In genomic region chr15:78327442-78327841, GRCh38 we compare ENCODE assay signal across 16 cellular contexts. TPM values are rescaled to one million over a fixed set of nuclear protein-coding genes. Genes with fewer than 3 reads are reported as not detected.
"Had no signal": no experiment of that assay in that cellular context is flagged by ENCODE, and none has a peak within 500 bp of the region (broad histone marks: within the 10 kb centered on the region; RNA-seq: fewer than 3 reads in every experiment).

No MANE protein-coding gene starts in this region.

- DNase-seq: activated CD4-positive, alpha-beta memory T cell treated with anti-CD3 and anti-CD28 coated beads, Interleukin-2, amount 10 ng/mL, durations not matched to agents 7 days and 5 days; activated CD4-positive, alpha-beta T cell treated with anti-CD3 and anti-CD28 coated beads for 36 hours; activated CD8-positive, alpha-beta memory T cell treated with anti-CD3 and anti-CD28 coated beads, Interleukin-2, amount 50 U/mL, for 4 hours; activated naive CD4-positive, alpha-beta T cell treated with Interleukin-2 at 50 U/mL for 16 hours; esophagus squamous epithelium; mesendoderm; nephron progenitor cell; stimulated activated CD4-positive, alpha-beta T cell treated with anti-CD3 and anti-CD28 coated beads, Interleukin-4, amount 100 ng/mL, for 1 hour; T-helper 9 cell; testis; WERI-Rb-1 had no signal

- H3K4me1 Mint-ChIP-seq: activated CD4-positive, alpha-beta memory T cell treated with anti-CD3 and anti-CD28 coated beads, Interleukin-2, amount 10 ng/mL, durations not matched to agents 7 days and 5 days; activated CD4-positive, alpha-beta T cell treated with anti-CD3 and anti-CD28 coated beads for 36 hours had no signal

- H3K9me3 Mint-ChIP-seq: activated CD4-positive, alpha-beta memory T cell treated with anti-CD3 and anti-CD28 coated beads, Interleukin-2, amount 10 ng/mL, durations not matched to agents 7 days and 5 days; nephron progenitor cell; stimulated activated naive CD8-positive, alpha-beta T cell treated with anti-CD3 and anti-CD28 coated beads, Interleukin-15, Interleukin-2, amounts not matched to agents 100 ng/mL and 50 ng/mL, for 24 hours had no signal

- H3K27me3 Mint-ChIP-seq: activated CD4-positive, alpha-beta T cell treated with anti-CD3 and anti-CD28 coated beads for 36 hours; stimulated activated naive CD8-positive, alpha-beta T cell treated with anti-CD3 and anti-CD28 coated beads, Interleukin-15, Interleukin-2, amounts not matched to agents 100 ng/mL and 50 ng/mL, for 24 hours had no signal

- H3K4me1 ChIP-seq: testis had no signal

- H3K4me3 ChIP-seq: esophagus squamous epithelium, testis had no signal

- ATAC-seq: activated CD4-positive, alpha-beta T cell treated with anti-CD3 and anti-CD28 coated beads for 36 hours had no signal

- H3K9me3 ChIP-seq: esophagus squamous epithelium, testis had no signal

- H3K36me3 ChIP-seq: esophagus squamous epithelium, WERI-Rb-1 had no signal

- H3K27ac Mint-ChIP-seq: activated CD4-positive, alpha-beta memory T cell treated with anti-CD3 and anti-CD28 coated beads, Interleukin-2, amount 10 ng/mL, durations not matched to agents 7 days and 5 days; activated CD4-positive, alpha-beta T cell treated with anti-CD3 and anti-CD28 coated beads for 36 hours; nephron progenitor cell; stimulated activated naive CD8-positive, alpha-beta T cell treated with anti-CD3 and anti-CD28 coated beads, Interleukin-15, Interleukin-2, amounts not matched to agents 100 ng/mL and 50 ng/mL, for 24 hours had no signal

- H3K27me3 ChIP-seq: testis had no signal

- H3K27ac ChIP-seq: esophagus squamous epithelium, testis, WERI-Rb-1 had no signal

- H3K4me3 Mint-ChIP-seq: activated CD4-positive, alpha-beta memory T cell treated with anti-CD3 and anti-CD28 coated beads, Interleukin-2, amount 10 ng/mL, durations not matched to agents 7 days and 5 days; activated CD4-positive, alpha-beta T cell treated with anti-CD3 and anti-CD28 coated beads for 36 hours; nephron progenitor cell; stimulated activated naive CD8-positive, alpha-beta T cell treated with anti-CD3 and anti-CD28 coated beads, Interleukin-15, Interleukin-2, amounts not matched to agents 100 ng/mL and 50 ng/mL, for 24 hours had no signal

RNA-seq across cellular contexts. Expression of gene CRABP1, which starts 12.7 kb away (rescaled TPM):
- total RNA-seq: activated CD4-positive, alpha-beta memory T cell treated with anti-CD3 and anti-CD28 coated beads, Interleukin-2, amount 10 ng/mL, durations not matched to agents 7 days and 5 days; cardiac septum; esophagus squamous epithelium; kidney; liver; pulmonary artery endothelial cell had no signal
